In genomic region chr3:54957711-54958110, GRCh38 we compare ENCODE assay signal across 36 cellular contexts. TPM values are rescaled to one million over a fixed set of nuclear protein-coding genes. Genes with fewer than 3 reads are reported as not detected.
DNase-seq lines count a peak whose midpoint lies in the region; ATAC-seq and TF ChIP-seq lines count a peak whose summit lies in the region.
"Had no signal": no experiment of that assay in that cellular context is flagged by ENCODE, and none has a peak within 500 bp of the region (broad histone marks: within the 10 kb centered on the region; RNA-seq: fewer than 3 reads in every experiment).

No MANE protein-coding gene starts in this region.

- WGBS in psoas muscle, 3 donors, result 77 to 93% (median 87%) methylated on average over 4 of the region's 4 CpGs

- DNase-seq in A172 (ENCODE audit: low spot score), result peak; percentile 55
- peak; percentile 56 for DNase-seq in EH (ENCODE audit: low read depth)
- peak; percentile 94 for DNase-seq in RPMI7951 (ENCODE audit: low read depth)
- DNase-seq in fibroblast of mammary gland (ENCODE audit: low read depth), result peak; percentile 38
- DNase-seq in DMS153 (lab: John Stamatoyannopoulos, UW), result no peak
- DNase-seq in psoas muscle, result no peak
- DNase-seq: activated CD4-positive, alpha-beta T cell treated with anti-CD3 and anti-CD28 coated beads, Interleukin-2, amount 50 U/mL, for 48 hours; activated CD4-positive, CD25-positive, alpha-beta regulatory T cell treated with anti-CD3 and anti-CD28 coated beads, Interleukin-2, amount 50 U/mL, for 72 hours; activated gamma-delta T cell treated with Interleukin-2 at 50 U/mL for 16 hours; activated T-cell treated with anti-CD3 and anti-CD28 coated beads, Interleukin-2, amount 50 U/mL, for 48 hours; body of pancreas; endodermal cell; GDM1; head of caudate nucleus; islet precursor cell; left ventricle myocardium superior; NCI-H1105 treated with DMSO at 0.1 percent for 48 hours; NCI-H2029 treated with DMSO at 0.1 percent for 48 hours; NCI-H446 treated with DMSO at 0.1 percent for 48 hours; NCI-H82; pancreas; small intestine; stimulated activated naive CD8-positive, alpha-beta T cell treated with anti-CD3 and anti-CD28 coated beads, Interleukin-15, amount 100 ng/mL, for 72 hours; uterus had no signal

- no peak overlapping the region for H3K27ac ChIP-seq in psoas muscle
- H3K27ac ChIP-seq: BLaER1, body of pancreas, pancreas, right atrium auricular region, RWPE1, uterus had no signal

- no peaks in the 10 kb centered on the region for H3K36me3 ChIP-seq in psoas muscle (ENCODE audit: insufficient read depth in 1 of 2, low read depth in 1 of 2)
- H3K36me3 ChIP-seq: BLaER1, pancreas, right atrium auricular region, uterus had no signal

- no peak for ATAC-seq in GM19351 (IDR thresholded peaks at IDR 0.05; ENCODE audit: unreplicated experiment)
- no peak for ATAC-seq in GM21381 (IDR thresholded peaks at IDR 0.05; ENCODE audit: unreplicated experiment)
- ATAC-seq in psoas muscle, result no peak
- ATAC-seq: body of pancreas; esophagus mucosa; K562; left ventricle myocardium superior; pancreas; stimulated activated naive CD8-positive, alpha-beta T cell treated with anti-CD3 and anti-CD28 coated beads, Interleukin-15, amount 100 ng/mL, for 72 hours had no signal

- no peaks in the 10 kb centered on the region for H3K27me3 ChIP-seq in psoas muscle (ENCODE audit: insufficient read depth in 3 of 3, low read length in 2 of 3)
- H3K27me3 ChIP-seq: BLaER1, body of pancreas, pancreas, right atrium auricular region, uterus had no signal

- TF ChIP-seq CTCF in fibroblast of mammary gland (conservative IDR thresholded peaks at IDR 0.05; ENCODE audit: control insufficient read depth, insufficient read depth, low read depth, low read length) (no peak), psoas muscle (IDR thresholded peaks at IDR 0.05) (no peak)

- H3K4me1 ChIP-seq in psoas muscle, result peaks cover 14% of the 10 kb centered on the region
- H3K4me1 ChIP-seq: BLaER1, body of pancreas, pancreas, right atrium auricular region, uterus had no signal

- H3K4me3 ChIP-seq in fibroblast of mammary gland (ENCODE audit: control insufficient read depth, low read depth, low read length), result no peak overlapping the region
- H3K4me3 ChIP-seq in psoas muscle, result no peak overlapping the region
- H3K4me3 ChIP-seq: BLaER1, body of pancreas, K562, pancreas, right atrium auricular region, uterus had no signal

- intact Hi-C loops in psoas muscle (cut with DNase I), result loop anchor here in 1 of 2 donors (10.0 kb wide), 1 partner anchor 527 kb away; the partner anchor contains the start of gene WNT5A

- H3K9me3 ChIP-seq in psoas muscle, result no peaks in the 10 kb centered on the region
- H3K9me3 ChIP-seq: BLaER1, body of pancreas, pancreas, right atrium auricular region, uterus had no signal

RNA-seq across cellular contexts. Expression of gene LRTM1, which starts 29.9 kb away (rescaled TPM):
- total RNA-seq in A172 (2014; rRNA removed; shearing (Covaris generic)), result not detected in 2 replicates
- total RNA-seq in RPMI7951 (2014; rRNA removed; shearing (Covaris generic)), result 1.6 and 2.2 TPM in 2 replicates
- 1 to 10 TPM in 1 of 4 donors, not detected in 3; 3.1 TPM for total RNA-seq in psoas muscle
- polyA plus RNA-seq in psoas muscle, result not detected
- total RNA-seq: body of pancreas; endodermal cell; esophagus mucosa; HT-29; K562; left ventricle myocardium superior; mesenteric fat pad; neural crest cell; pancreas; right atrium auricular region; SK-MEL-5; T-helper 1 cell treated with Interleukin-12 subunit alpha and Interleukin-12 subunit beta and Interleukin-4 antibody, amounts not matched to agents 30 ng/mL and 1 ng/mL, for 36 hours; uterus had no signal
- polyA plus RNA-seq: K562, pancreas, small intestine had no signal

Comparison
In these comparisons a context has a peak if more than half of its experiments do, and no peak if none do; other contexts are left out.
1. DNase-seq: peak in A172 (single experiment), EH (single experiment), RPMI7951 (single experiment) and fibroblast of mammary gland (single experiment); none in DMS153 (single experiment) and psoas muscle (0 of 2).